Comparison of ENCODE assay signal across 26 cellular contexts in the genomic region with DNA sequence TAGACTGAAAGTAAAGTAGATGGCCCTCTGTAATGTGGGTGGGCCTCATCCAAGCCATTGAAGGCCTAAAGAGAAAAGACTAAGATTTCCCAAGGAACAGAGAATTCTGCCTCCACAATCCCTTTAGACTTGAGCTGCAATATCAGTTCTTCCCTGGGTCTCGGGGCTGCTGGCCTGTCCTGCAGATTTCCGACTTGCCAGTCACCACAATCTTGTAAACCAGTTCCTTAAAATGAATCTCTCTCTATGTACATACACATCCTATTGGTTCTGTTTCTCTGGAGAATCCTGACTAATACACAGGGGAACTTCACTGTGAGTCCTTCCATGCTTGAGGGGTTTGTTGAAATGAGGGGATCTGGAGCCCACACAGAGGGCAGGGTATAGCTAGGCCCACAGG. TPM values are rescaled to one million over a fixed set of nuclear protein-coding genes. Genes with fewer than 3 reads are reported as not detected.
"Had no signal": no experiment of that assay in that cellular context is flagged by ENCODE, and none has a peak within 500 bp of the region (broad histone marks: within the 10 kb centered on the region; RNA-seq: fewer than 3 reads in every experiment).

No MANE protein-coding gene starts in this region.

- FAIRE-seq: bronchial epithelial cell, colon had no signal

- DNase-seq: activated CD4-positive, alpha-beta T cell treated with anti-CD3 and anti-CD28 coated beads for 4 hours; activated CD4-positive, alpha-beta T cell treated with anti-CD3 and anti-CD28 coated beads, Interleukin-2, amount 50 U/mL, for 4 hours; activated naive CD4-positive, alpha-beta T cell treated with Interleukin-2 at 50 U/mL for 16 hours; activated T-cell treated with anti-CD3 and anti-CD28 coated beads for 4 hours; activated T-cell treated with anti-CD3 and anti-CD28 coated beads, Interleukin-2, amount 50 U/mL, for 72 hours; anterior cingulate cortex; effector CD8-positive, alpha-beta T cell; esophagus squamous epithelium; foreskin melanocyte; heart right ventricle; mammary epithelial cell; psoas muscle; stimulated activated CD4-positive, alpha-beta T cell treated with anti-CD3 and anti-CD28 coated beads, Interleukin-15, amount 100 ng/mL, for 24 hours; stimulated activated CD4-positive, alpha-beta T cell treated with anti-CD3 and anti-CD28 coated beads, Interleukin-2, amount 100 ng/mL, for 24 hours; stimulated activated naive B cell treated with anti-CD40 and anti-IgM and Interleukin-4, amounts not matched to agents 10 μg/mL and 1 μg/mL and 100 μg/mL, for 72 hours; stomach; thyroid gland had no signal

- H3K4me1 Mint-ChIP-seq: central memory CD8-positive, alpha-beta T cell; nephron; stimulated activated naive B cell treated with anti-CD40 and anti-IgM and Interleukin-4, amounts not matched to agents 10 μg/mL and 1 μg/mL and 100 μg/mL, for 72 hours had no signal

- H3K36me3 ChIP-seq: esophagus squamous epithelium, heart right ventricle, stomach, thyroid gland, upper lobe of left lung had no signal

- H3K4me3 ChIP-seq: esophagus squamous epithelium, heart right ventricle, psoas muscle, stomach, thyroid gland, upper lobe of left lung had no signal

- H3K9me3 ChIP-seq: esophagus squamous epithelium, heart right ventricle, psoas muscle, stomach, thyroid gland, upper lobe of left lung had no signal

- H3K79me2 ChIP-seq: parathyroid adenoma had no signal

- H3K4me3 Mint-ChIP-seq: activated naive CD8-positive, alpha-beta T cell; activated T-cell treated with anti-CD3 and anti-CD28 coated beads, Interleukin-2, amount 50 U/mL, for 72 hours; central memory CD8-positive, alpha-beta T cell; nephron; stimulated activated naive B cell treated with anti-CD40 and anti-IgM and Interleukin-4, amounts not matched to agents 10 μg/mL and 1 μg/mL and 100 μg/mL, for 72 hours; T-helper 2 cell treated with Interferon-gamma antibody and Interleukin-4, amounts not matched to agents 5 μg/mL and 100 μg/mL, for 36 hours had no signal

- H3K27me3 ChIP-seq: esophagus squamous epithelium, stomach, thyroid gland, upper lobe of left lung had no signal

- ATAC-seq: activated T-cell treated with anti-CD3 and anti-CD28 coated beads, Interleukin-2, amount 50 U/mL, for 72 hours; psoas muscle; stimulated activated naive B cell treated with anti-CD40 and anti-IgM and Interleukin-4, amounts not matched to agents 10 μg/mL and 1 μg/mL and 100 μg/mL, for 72 hours had no signal

- H3K27ac Mint-ChIP-seq: activated naive CD8-positive, alpha-beta T cell; activated T-cell treated with anti-CD3 and anti-CD28 coated beads, Interleukin-2, amount 50 U/mL, for 72 hours; nephron; stimulated activated naive B cell treated with anti-CD40 and anti-IgM and Interleukin-4, amounts not matched to agents 10 μg/mL and 1 μg/mL and 100 μg/mL, for 72 hours; T-helper 2 cell treated with Interferon-gamma antibody and Interleukin-4, amounts not matched to agents 5 μg/mL and 100 μg/mL, for 36 hours had no signal

- H3K36me3 Mint-ChIP-seq: activated naive CD8-positive, alpha-beta T cell; stimulated activated naive B cell treated with anti-CD40 and anti-IgM and Interleukin-4, amounts not matched to agents 10 μg/mL and 1 μg/mL and 100 μg/mL, for 72 hours had no signal

- H3K9me3 Mint-ChIP-seq: activated T-cell treated with anti-CD3 and anti-CD28 coated beads, Interleukin-2, amount 50 U/mL, for 72 hours; central memory CD8-positive, alpha-beta T cell; nephron; stimulated activated naive B cell treated with anti-CD40 and anti-IgM and Interleukin-4, amounts not matched to agents 10 μg/mL and 1 μg/mL and 100 μg/mL, for 72 hours; T-helper 2 cell treated with Interferon-gamma antibody and Interleukin-4, amounts not matched to agents 5 μg/mL and 100 μg/mL, for 36 hours had no signal

- H3K4me1 ChIP-seq: parathyroid adenoma, psoas muscle, upper lobe of left lung had no signal

- H3K27ac ChIP-seq: epithelial cell of prostate, esophagus squamous epithelium, parathyroid adenoma, psoas muscle, stomach, thyroid gland, upper lobe of left lung had no signal

- H2AFZ ChIP-seq: parathyroid adenoma had no signal

RNA-seq across cellular contexts. Expression of a gene that starts 12.9 kb away (rescaled TPM):
- total RNA-seq: activated T-cell treated with anti-CD3 and anti-CD28 coated beads, Interleukin-2, amount 50 U/mL, for 72 hours; bronchial epithelial cell; mammary epithelial cell had no signal
